In the genomic region with DNA sequence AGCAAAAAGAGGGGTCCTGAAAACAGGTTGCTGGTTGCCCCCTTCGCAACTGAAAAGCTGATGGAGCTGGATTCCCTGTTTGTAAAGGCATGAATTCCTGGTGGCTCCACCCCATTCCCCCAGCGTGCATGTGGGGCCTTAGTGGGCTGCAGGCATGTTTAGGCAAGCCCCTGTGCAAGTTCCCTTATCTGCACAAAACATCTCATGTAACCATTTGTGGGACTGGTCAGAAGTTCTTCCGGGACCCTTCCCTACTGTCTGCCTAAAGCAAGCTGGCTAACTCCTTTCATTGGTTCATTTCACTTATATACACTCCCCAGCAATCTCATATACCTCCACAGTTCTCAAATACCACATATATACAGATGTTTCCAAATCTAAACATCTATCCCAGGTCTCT, we compare ENCODE assay signal across 13 cellular contexts. TPM values are rescaled to one million over a fixed set of nuclear protein-coding genes. Genes with fewer than 3 reads are reported as not detected.
A peak's percentile ranks its signal among the peaks of the same experiment; 100 is the strongest.
DNase-seq lines count a peak whose midpoint lies in the region; ATAC-seq and TF ChIP-seq lines count a peak whose summit lies in the region.
"Had no signal": no experiment of that assay in that cellular context is flagged by ENCODE, and none has a peak within 500 bp of the region (broad histone marks: within the 10 kb centered on the region; RNA-seq: fewer than 3 reads in every experiment).

No MANE protein-coding gene starts in this region.

- peaks cover 42% of the 10 kb centered on the region for H3K4me1 Mint-ChIP-seq in activated CD8-positive, alpha-beta T cell treated with anti-CD3 and anti-CD28 coated beads, Interleukin-2, amount 10 ng/mL, durations not matched to agents 7 days and 5 days (ENCODE audit: low read depth)

- H3K27ac ChIP-seq in cingulate gyrus (ENCODE audit: low read depth, low read length), result peak overlapping the region; percentile 32
- H3K27ac ChIP-seq in muscle layer of colon (ENCODE audit: low read depth, low read length), result no peak overlapping the region
- peak overlapping the region; percentile 91 to 96 (median 92) for H3K27ac ChIP-seq in transverse colon
- H3K27ac ChIP-seq: WERI-Rb-1 had no signal

- H3K4me1 ChIP-seq in muscle layer of colon (ENCODE audit: insufficient read depth, low read length) (peaks cover 32% of the 10 kb centered on the region), transverse colon (peaks cover 10 to 67% (median 43%) of the 10 kb centered on the region in 4 donors)

- WGBS in transverse colon (ENCODE audit: low coverage in 1 of 2), 2 donors, result 74 to 75% methylated on average over 2 to 3 of the region's 3 CpGs

- H3K27ac Mint-ChIP-seq in activated CD8-positive, alpha-beta T cell treated with anti-CD3 and anti-CD28 coated beads, Interleukin-2, amount 10 ng/mL, durations not matched to agents 7 days and 5 days, result no peak overlapping the region
- H3K27ac Mint-ChIP-seq: activated naive CD8-positive, alpha-beta T cell treated with anti-CD3 and anti-CD28 coated beads for 36 hours had no signal

- H3K9me3 Mint-ChIP-seq in activated CD8-positive, alpha-beta T cell treated with anti-CD3 and anti-CD28 coated beads, Interleukin-2, amount 10 ng/mL, durations not matched to agents 7 days and 5 days (ENCODE audit: insufficient read depth), result no peaks in the 10 kb centered on the region
- H3K9me3 Mint-ChIP-seq: activated naive CD8-positive, alpha-beta T cell treated with anti-CD3 and anti-CD28 coated beads for 36 hours had no signal

- CTCF ChIA-PET in activated CD8-positive, alpha-beta T cell treated with anti-CD3 and anti-CD28 coated beads, Interleukin-2, amount 10 ng/mL, durations not matched to agents 7 days and 5 days (lab: Charles Lee), result interaction anchor here (1.0 kb wide), 1 partner anchor 59 kb away, joined by 3 read pairs; no protein-coding TSS in a partner anchor

- H3K36me3 ChIP-seq in muscle layer of colon (ENCODE audit: insufficient read depth, low read length), result peaks cover 15% of the 10 kb centered on the region
- peaks cover 0 to 16% (median 4%) of the 10 kb centered on the region in 4 donors for H3K36me3 ChIP-seq in transverse colon
- H3K36me3 ChIP-seq: WERI-Rb-1 had no signal

- H3K27me3 ChIP-seq in muscle layer of colon (ENCODE audit: control insufficient read depth in 1 of 2, insufficient read depth in 2 of 2, low read length in 2 of 2) (no peaks in the 10 kb centered on the region), transverse colon (no peaks in the 10 kb centered on the region)

- no peak overlapping the region for H3K4me3 Mint-ChIP-seq in activated CD8-positive, alpha-beta T cell treated with anti-CD3 and anti-CD28 coated beads, Interleukin-2, amount 10 ng/mL, durations not matched to agents 7 days and 5 days
- H3K4me3 Mint-ChIP-seq: activated naive CD8-positive, alpha-beta T cell treated with anti-CD3 and anti-CD28 coated beads for 36 hours had no signal

- peaks cover 6% of the 10 kb centered on the region for H3K36me3 Mint-ChIP-seq in activated CD8-positive, alpha-beta T cell treated with anti-CD3 and anti-CD28 coated beads, Interleukin-2, amount 10 ng/mL, durations not matched to agents 7 days and 5 days (ENCODE audit: low read depth)

- H3K9me3 ChIP-seq in muscle layer of colon (ENCODE audit: low read length), result no peaks in the 10 kb centered on the region
- no peaks in the 10 kb centered on the region for H3K9me3 ChIP-seq in transverse colon

- in situ Hi-C loops in transverse colon (cut with MboI; ENCODE audit: low pct_ligation_motif_present in 1 of 4, low pct_unique_long_range_greater_than_20kb in 1 of 4, low sequenced_read_pairs in 3 of 4), result no loop called here

- ATAC-seq in HG03565 (IDR thresholded peaks at IDR 0.05; ENCODE audit: unreplicated experiment) (no peak), HG02884 (IDR thresholded peaks at IDR 0.05; ENCODE audit: unreplicated experiment) (no peak)
- ATAC-seq in activated CD8-positive, alpha-beta T cell treated with anti-CD3 and anti-CD28 coated beads, Interleukin-2, amount 10 ng/mL, durations not matched to agents 7 days and 5 days, result no peak

- intact Hi-C loops in transverse colon (cut with DNase I; ENCODE audit: low total_unique reads), result loop anchor here (10.0 kb wide), 1 partner anchor 56 kb away; no protein-coding TSS in a partner anchor

- no peaks in the 10 kb centered on the region for H3K27me3 Mint-ChIP-seq in activated CD8-positive, alpha-beta T cell treated with anti-CD3 and anti-CD28 coated beads, Interleukin-2, amount 10 ng/mL, durations not matched to agents 7 days and 5 days (ENCODE audit: low read depth)
- H3K27me3 Mint-ChIP-seq: activated naive CD8-positive, alpha-beta T cell treated with anti-CD3 and anti-CD28 coated beads for 36 hours had no signal

- TF ChIP-seq EP300 in transverse colon (IDR thresholded peaks at IDR 0.05; ENCODE audit: low read depth), result no peak

- POLR2A ChIA-PET in activated CD8-positive, alpha-beta T cell treated with anti-CD3 and anti-CD28 coated beads, Interleukin-2, amount 10 ng/mL, durations not matched to agents 7 days and 5 days (lab: Charles Lee), result interaction anchor here (0.6 kb wide), 1 partner anchor 141 kb away, joined by 3 read pairs; no protein-coding TSS in a partner anchor

- TF ChIP-seq POLR2A in transverse colon (IDR thresholded peaks at IDR 0.05), result no peak

- no peak for TF ChIP-seq CTCF in transverse colon (IDR thresholded peaks at IDR 0.05)

- no peak overlapping the region for H3K9ac ChIP-seq in muscle layer of colon (ENCODE audit: low read length)

- H3K4me3 ChIP-seq in muscle layer of colon (ENCODE audit: low read depth in 1 of 2, low read length in 2 of 2), result peak overlapping the region; percentile 23 to 96
- H3K4me3 ChIP-seq in transverse colon, result peak overlapping the region; percentile 35 to 66 (median 64)

- peak; percentile 6 for DNase-seq in DMS 273 (lab: John Stamatoyannopoulos, UW; ENCODE audit: unreplicated experiment)
- DNase-seq in DMS 273 treated with DMSO at 0.1 percent for 48 hours (lab: John Stamatoyannopoulos, UW), result no peak
- no peak for DNase-seq in transverse colon
- no peak for DNase-seq in activated CD8-positive, alpha-beta T cell treated with anti-CD3 and anti-CD28 coated beads, Interleukin-2, amount 10 ng/mL, durations not matched to agents 7 days and 5 days
- DNase-seq: 8988T; activated naive CD8-positive, alpha-beta T cell treated with anti-CD3 and anti-CD28 coated beads for 36 hours; NCI-H524 treated with DMSO at 0.1 percent for 48 hours; stimulated activated CD4-positive, alpha-beta T cell treated with anti-CD3 and anti-CD28 coated beads, Interleukin-12 subunit alpha, Interleukin-12 subunit beta, amount 100 ng/mL, for 4 hours; WERI-Rb-1 had no signal

RNA-seq across cellular contexts. Expression of a gene that starts 24.0 kb away (rescaled TPM):
- total RNA-seq in transverse colon, result not detected
- not detected for total RNA-seq in activated CD8-positive, alpha-beta T cell treated with anti-CD3 and anti-CD28 coated beads, Interleukin-2, amount 10 ng/mL, durations not matched to agents 7 days and 5 days
- total RNA-seq: activated naive CD8-positive, alpha-beta T cell treated with anti-CD3 and anti-CD28 coated beads for 36 hours had no signal
